In genomic region chr6:122719176-122719575, GRCh38 we compare ENCODE assay signal across 14 cellular contexts.
"Had no signal": no experiment of that assay in that cellular context is flagged by ENCODE, and none has a peak within 500 bp of the region (broad histone marks: within the 10 kb centered on the region; RNA-seq: fewer than 3 reads in every experiment).

No MANE protein-coding gene starts in this region.

- H3K27ac ChIP-seq: adrenal gland, colonic mucosa, esophagus muscularis mucosa, parathyroid adenoma had no signal

- H3K27me3 ChIP-seq: adrenal gland, colonic mucosa had no signal

- H3K36me3 ChIP-seq: adrenal gland, colonic mucosa, esophagus muscularis mucosa had no signal

- H3K9ac ChIP-seq: parathyroid adenoma had no signal

- H3K4me3 ChIP-seq: adrenal gland, colonic mucosa, esophagus muscularis mucosa had no signal

- H3K9me3 ChIP-seq: adrenal gland, colonic mucosa, esophagus muscularis mucosa had no signal

- H2AFZ ChIP-seq: parathyroid adenoma had no signal

- H3K4me1 ChIP-seq: adrenal gland, colonic mucosa, esophagus muscularis mucosa, parathyroid adenoma had no signal

- DNase-seq: activated CD4-positive, alpha-beta T cell treated with anti-CD3 and anti-CD28 coated beads, Interleukin-2, amount 10 ng/mL, durations not matched to agents 24 days and 14 days; activated CD4-positive, CD25-positive, alpha-beta regulatory T cell; activated CD8-positive, alpha-beta memory T cell treated with anti-CD3 and anti-CD28 coated beads, Interleukin-2, amount 50 U/mL, for 4 hours; activated CD8-positive, alpha-beta T cell treated with anti-CD3 and anti-CD28 coated beads, Interleukin-2, amount 10 ng/mL, durations not matched to agents 7 days and 5 days; activated effector memory CD4-positive, alpha-beta T cell treated with anti-CD3 and anti-CD28 coated beads, Interleukin-2, amount 50 U/mL, for 16 hours; activated T-cell treated with anti-CD3 and anti-CD28 coated beads, Interleukin-2, amount 50 U/mL, for 48 hours; adrenal gland; colonic mucosa; hypothalamus; mesenchymal stem cell; naive thymus-derived CD8-positive, alpha-beta T cell; stimulated activated CD4-positive, alpha-beta T cell treated with anti-CD3 and anti-CD28 coated beads, Interleukin-1b, Interleukin-23, amount 100 ng/mL, for 48 hours had no signal

- H3K79me2 ChIP-seq: parathyroid adenoma had no signal
